In genomic region chr1:28443550-28443949, GRCh38 we compare ENCODE assay signal across 19 cellular contexts.
"Had no signal": no experiment of that assay in that cellular context is flagged by ENCODE, and none has a peak within 500 bp of the region (broad histone marks: within the 10 kb centered on the region; RNA-seq: fewer than 3 reads in every experiment).

No MANE protein-coding gene starts in this region.

- H3K4me3 ChIP-seq: dorsolateral prefrontal cortex, hepatocyte, neural progenitor cell, pancreas, suprapubic skin, thyroid gland had no signal

- ATAC-seq: natural killer cell treated with Interleukin-12 subunit alpha and Interleukin-12 subunit beta and Interleukin-15 and Interleukin-18, amount 100 ng/mL, for 72 hours; pancreas; right cardiac atrium had no signal

- H3K27me3 ChIP-seq: dorsolateral prefrontal cortex, hepatocyte, neural progenitor cell, pancreas, suprapubic skin, thyroid gland had no signal

- H3K27me3 Mint-ChIP-seq: natural killer cell treated with Interleukin-12 subunit alpha and Interleukin-12 subunit beta and Interleukin-15 and Interleukin-18, amount 100 ng/mL, for 72 hours; progenitor cell of endocrine pancreas; type B pancreatic cell had no signal

- H3K36me3 ChIP-seq: neural progenitor cell, pancreas, suprapubic skin, thyroid gland had no signal

- H3K4me1 Mint-ChIP-seq: neural progenitor cell had no signal

- H3K4me3 Mint-ChIP-seq: natural killer cell treated with Interleukin-12 subunit alpha and Interleukin-12 subunit beta and Interleukin-15 and Interleukin-18, amount 100 ng/mL, for 72 hours; neural progenitor cell; type B pancreatic cell had no signal

- DNase-seq: cortex of kidney; dorsolateral prefrontal cortex; effector memory CD4-positive, alpha-beta T cell; foreskin melanocyte; head of caudate nucleus; kidney glomerular epithelial cell; nucleus accumbens; pancreas; right cardiac atrium; small intestine; stimulated activated CD4-positive, alpha-beta T cell treated with anti-CD3 and anti-CD28 coated beads, Interleukin-12 subunit alpha, Interleukin-12 subunit beta, amount 100 ng/mL, for 4 hours; stimulated activated naive CD4-positive, alpha-beta T cell treated with Interleukin-2 at 50 U/mL for 16 hours had no signal

- H3K27ac Mint-ChIP-seq: natural killer cell treated with Interleukin-12 subunit alpha and Interleukin-12 subunit beta and Interleukin-15 and Interleukin-18, amount 100 ng/mL, for 72 hours; neural progenitor cell; progenitor cell of endocrine pancreas; type B pancreatic cell had no signal

- H3K9ac ChIP-seq: neural progenitor cell had no signal

- H3K4me1 ChIP-seq: neural progenitor cell, pancreas had no signal

- H3K9me3 Mint-ChIP-seq: natural killer cell treated with Interleukin-12 subunit alpha and Interleukin-12 subunit beta and Interleukin-15 and Interleukin-18, amount 100 ng/mL, for 72 hours; neural progenitor cell; type B pancreatic cell had no signal

- H3K4me2 ChIP-seq: hepatocyte, neural progenitor cell had no signal

- H3K36me3 Mint-ChIP-seq: natural killer cell treated with Interleukin-12 subunit alpha and Interleukin-12 subunit beta and Interleukin-15 and Interleukin-18, amount 100 ng/mL, for 72 hours had no signal

- H3K9me3 ChIP-seq: pancreas, suprapubic skin, thyroid gland had no signal

- H2AFZ ChIP-seq: hepatocyte, neural progenitor cell had no signal

- H3K27ac ChIP-seq: dorsolateral prefrontal cortex, hepatocyte, neural progenitor cell, pancreas, suprapubic skin, thyroid gland had no signal
